In genomic region chr10:102675151-102675886, GRCh38 we compare ENCODE assay signal across 9 cellular contexts. TPM values are rescaled to one million over a fixed set of nuclear protein-coding genes. Genes with fewer than 3 reads are reported as not detected.
DNase-seq lines count a peak whose midpoint lies in the region; ATAC-seq and TF ChIP-seq lines count a peak whose summit lies in the region.
"Had no signal": no experiment of that assay in that cellular context is flagged by ENCODE, and none has a peak within 500 bp of the region (broad histone marks: within the 10 kb centered on the region; RNA-seq: fewer than 3 reads in every experiment).

No MANE protein-coding gene starts in this region.

- no peaks in the 10 kb centered on the region for H3K36me3 Mint-ChIP-seq in activated T-cell treated with anti-CD3 and anti-CD28 coated beads, Interleukin-2, amount 50 U/mL, for 4 hours (ENCODE audit: insufficient read depth)
- H3K36me3 Mint-ChIP-seq in activated T-helper 17 cell treated with anti-CD3 and anti-CD28 coated beads, Interleukin-2, amount 50 U/mL, for 72 hours (ENCODE audit: low read depth) = peaks cover 13% of the 10 kb centered on the region
- H3K36me3 Mint-ChIP-seq in memory B cell = no peaks in the 10 kb centered on the region

- intact Hi-C loops in testis (cut with DNase I; ENCODE audit: low total_unique reads) = no loop called here

- peak overlapping the region; percentile 78 for H3K27ac Mint-ChIP-seq in activated T-helper 17 cell treated with anti-CD3 and anti-CD28 coated beads, Interleukin-2, amount 50 U/mL, for 72 hours
- H3K27ac Mint-ChIP-seq in memory B cell = peak overlapping the region; percentile 6

- H3K27me3 ChIP-seq in testis = no peaks in the 10 kb centered on the region

- no peaks in the 10 kb centered on the region for H3K36me3 ChIP-seq in testis (ENCODE audit: low read depth, missing control alignments)

- no peak overlapping the region for H3K4me3 ChIP-seq in testis

- peak overlapping the region; percentile 63 for H3K4me3 Mint-ChIP-seq in activated T-cell treated with anti-CD3 and anti-CD28 coated beads, Interleukin-2, amount 50 U/mL, for 4 hours
- H3K4me3 Mint-ChIP-seq in activated T-helper 17 cell treated with anti-CD3 and anti-CD28 coated beads, Interleukin-2, amount 50 U/mL, for 72 hours = peak overlapping the region; percentile 74
- H3K4me3 Mint-ChIP-seq in memory B cell = no peak overlapping the region

- H3K9me3 ChIP-seq in testis = no peaks in the 10 kb centered on the region

- peak overlapping the region; percentile 61 to 84 for H3K27ac ChIP-seq in testis

- no peak for TF ChIP-seq CTCF in testis (IDR thresholded peaks at IDR 0.05)

- no peak for ATAC-seq in activated T-cell treated with anti-CD3 and anti-CD28 coated beads, Interleukin-2, amount 50 U/mL, for 4 hours
- ATAC-seq in activated T-helper 17 cell treated with anti-CD3 and anti-CD28 coated beads, Interleukin-2, amount 50 U/mL, for 72 hours (replicated peaks) = no peak
- ATAC-seq in memory B cell (ENCODE audit: low read depth) (no peak), GM21360 (IDR thresholded peaks at IDR 0.05; ENCODE audit: unreplicated experiment) (no peak), GM21390 (IDR thresholded peaks at IDR 0.05; ENCODE audit: unreplicated experiment) (no peak)

- no peaks in the 10 kb centered on the region for H3K27me3 Mint-ChIP-seq in activated T-cell treated with anti-CD3 and anti-CD28 coated beads, Interleukin-2, amount 50 U/mL, for 4 hours (ENCODE audit: low read depth)
- no peaks in the 10 kb centered on the region for H3K27me3 Mint-ChIP-seq in activated T-helper 17 cell treated with anti-CD3 and anti-CD28 coated beads, Interleukin-2, amount 50 U/mL, for 72 hours
- H3K27me3 Mint-ChIP-seq in memory B cell = no peaks in the 10 kb centered on the region

- TF ChIP-seq POLR2A in testis (IDR thresholded peaks at IDR 0.05) = no peak

- H3K4me1 ChIP-seq in testis = peaks cover 76% of the 10 kb centered on the region

- 43 to 68% methylated on average over 10 of the region's 10 CpGs for WGBS in testis, 2 donors

- DNase-seq in activated T-cell treated with anti-CD3 and anti-CD28 coated beads, Interleukin-2, amount 50 U/mL, for 4 hours = no peak
- no peak for DNase-seq in activated T-cell treated with anti-CD3 and anti-CD28 coated beads, Interleukin-2, amount 50 U/mL, for 48 hours
- no peak for DNase-seq in memory B cell (ENCODE audit: low spot score in 2 of 2)
- DNase-seq in testis = no peak
- DNase-seq in CD1c-positive myeloid dendritic cell (ENCODE audit: extremely low spot score) = no peak
- DNase-seq: NCI-H1417 treated with DMSO at 0.1 percent for 48 hours had no signal

- peaks cover 53% of the 10 kb centered on the region for H3K4me1 Mint-ChIP-seq in activated T-cell treated with anti-CD3 and anti-CD28 coated beads, Interleukin-2, amount 50 U/mL, for 4 hours (ENCODE audit: low read depth)
- H3K4me1 Mint-ChIP-seq in activated T-helper 17 cell treated with anti-CD3 and anti-CD28 coated beads, Interleukin-2, amount 50 U/mL, for 72 hours = peaks cover 16% of the 10 kb centered on the region
- peaks cover 17% of the 10 kb centered on the region for H3K4me1 Mint-ChIP-seq in memory B cell

- H3K9me3 Mint-ChIP-seq in activated T-cell treated with anti-CD3 and anti-CD28 coated beads, Interleukin-2, amount 50 U/mL, for 4 hours = no peaks in the 10 kb centered on the region
- H3K9me3 Mint-ChIP-seq in activated T-helper 17 cell treated with anti-CD3 and anti-CD28 coated beads, Interleukin-2, amount 50 U/mL, for 72 hours = no peaks in the 10 kb centered on the region
- no peaks in the 10 kb centered on the region for H3K9me3 Mint-ChIP-seq in memory B cell

RNA-seq across cellular contexts. Expression of gene TRIM8, which starts 31.0 kb away (rescaled TPM):
- total RNA-seq in activated T-cell treated with anti-CD3 and anti-CD28 coated beads, Interleukin-2, amount 50 U/mL, for 4 hours = 10 to 100 TPM; 53.9 to 67.6 (median 59.9) TPM
- 10 to 100 TPM; 60.0 to 73.9 TPM for total RNA-seq in activated T-helper 17 cell treated with anti-CD3 and anti-CD28 coated beads, Interleukin-2, amount 50 U/mL, for 72 hours
- total RNA-seq in testis = 100 to 1,000 TPM; 114 to 170 TPM
- polyA plus RNA-seq in testis (ENCODE audit: insufficient read depth, low read depth, low replicate concordance) = 69.8 TPM

RNA-seq across cellular contexts. Expression of gene ARL3, which starts 38.9 kb away (rescaled TPM):
- total RNA-seq in activated T-cell treated with anti-CD3 and anti-CD28 coated beads, Interleukin-2, amount 50 U/mL, for 4 hours = 1 to 10 TPM; 3.2 to 4.8 (median 3.3) TPM
- 10 to 100 TPM; 14.3 to 14.7 TPM for total RNA-seq in activated T-helper 17 cell treated with anti-CD3 and anti-CD28 coated beads, Interleukin-2, amount 50 U/mL, for 72 hours
- 10 to 100 TPM; 10.8 to 10.9 TPM for total RNA-seq in testis
- polyA plus RNA-seq in testis (ENCODE audit: insufficient read depth, low read depth, low replicate concordance) = 25.2 TPM

RNA-seq across cellular contexts. Expression of gene SFXN2, which starts 39.1 kb away (rescaled TPM):
- total RNA-seq in activated T-cell treated with anti-CD3 and anti-CD28 coated beads, Interleukin-2, amount 50 U/mL, for 4 hours = 10 to 100 TPM; 29.0 to 33.7 (median 31.2) TPM
- total RNA-seq in activated T-helper 17 cell treated with anti-CD3 and anti-CD28 coated beads, Interleukin-2, amount 50 U/mL, for 72 hours = 10 to 100 TPM; 18.0 to 28.0 TPM
- 1 to 10 TPM; 5.6 to 9.8 TPM for total RNA-seq in testis
- 4.4 TPM for polyA plus RNA-seq in testis (ENCODE audit: insufficient read depth, low read depth, low replicate concordance)
